In the genomic region with DNA sequence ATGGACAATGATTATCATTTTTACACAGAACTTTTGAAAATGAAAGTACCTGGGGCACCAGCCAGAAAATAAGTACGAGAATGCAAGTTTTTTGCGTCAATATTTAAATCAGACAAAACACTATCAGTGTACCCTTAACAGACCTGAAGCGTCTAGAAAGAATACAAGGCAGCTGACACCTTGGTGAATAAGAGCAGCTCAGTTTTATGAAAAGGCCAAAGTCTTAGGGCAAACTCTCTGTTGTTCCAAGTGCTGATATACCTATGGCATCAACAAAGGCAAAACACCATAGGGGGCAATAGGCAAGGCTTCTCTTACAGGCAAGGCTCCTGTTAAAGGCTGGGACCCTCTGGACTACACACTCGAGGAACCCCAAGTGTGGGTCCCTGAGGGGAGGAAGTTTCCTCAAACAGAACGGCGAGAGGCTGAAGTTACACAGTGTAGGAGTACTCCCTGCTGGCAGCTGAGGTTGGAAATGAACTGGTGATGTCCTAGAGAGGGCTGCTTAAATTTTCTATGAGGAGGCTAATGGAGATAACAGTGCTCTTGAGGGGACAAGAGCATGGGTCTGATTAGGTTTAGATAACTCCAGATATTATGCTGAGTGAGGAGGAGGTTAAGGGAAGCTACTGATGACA, we compare ENCODE assay signal across 18 cellular contexts.
DNase-seq lines count a peak whose midpoint lies in the region; ATAC-seq lines count a peak whose summit lies in the region.
"Had no signal": no experiment of that assay in that cellular context is flagged by ENCODE, and none has a peak within 500 bp of the region (broad histone marks: within the 10 kb centered on the region; RNA-seq: fewer than 3 reads in every experiment).

No MANE protein-coding gene starts in this region.

- H2AFZ ChIP-seq in GM23248, result 0 out of 2 replicates have a peak overlapping the region, but pooled peaks have one; percentile 27

- H3K4me3 ChIP-seq in GM23248 (no peak overlapping the region), adipocyte (ENCODE audit: low read length) (peak overlapping the region; percentile 71), right cardiac atrium (ENCODE audit: low read length) (peak overlapping the region; percentile 30)
- H3K4me3 ChIP-seq: HAP-1 had no signal

- peaks cover 0 to 2% of the 10 kb centered on the region in 2 donors for H3K4me1 Mint-ChIP-seq in stimulated activated naive B cell treated with anti-CD40 and anti-IgM and Interleukin-4, amounts not matched to agents 10 μg/mL and 1 μg/mL and 100 μg/mL, for 72 hours

- no peaks in the 10 kb centered on the region for H3K9me3 Mint-ChIP-seq in stimulated activated naive B cell treated with anti-CD40 and anti-IgM and Interleukin-4, amounts not matched to agents 10 μg/mL and 1 μg/mL and 100 μg/mL, for 72 hours

- H3K9ac ChIP-seq in GM23248 (no peak overlapping the region), adipocyte (ENCODE audit: low read length) (peak overlapping the region; percentile 75)

- no peaks in the 10 kb centered on the region for H3K9me3 ChIP-seq in GM23248 (ENCODE audit: low read depth)
- H3K9me3 ChIP-seq in adipocyte (ENCODE audit: control insufficient read depth, low read length), result no peaks in the 10 kb centered on the region
- H3K9me3 ChIP-seq in right cardiac atrium (ENCODE audit: control insufficient read depth, low read length), result no peaks in the 10 kb centered on the region
- H3K9me3 ChIP-seq: HAP-1 had no signal

- no peak overlapping the region for H3K27ac ChIP-seq in GM23248
- H3K27ac ChIP-seq in right cardiac atrium (ENCODE audit: low read length), result peak overlapping the region; percentile 76

- peak overlapping the region in 1 of 2 donors; percentile 17 for H3K4me3 Mint-ChIP-seq in stimulated activated naive B cell treated with anti-CD40 and anti-IgM and Interleukin-4, amounts not matched to agents 10 μg/mL and 1 μg/mL and 100 μg/mL, for 72 hours

- H3K4me1 ChIP-seq in GM23248 (ENCODE audit: insufficient read depth), result no peaks in the 10 kb centered on the region
- H3K4me1 ChIP-seq in adipocyte (ENCODE audit: control insufficient read depth, insufficient read depth, low read length), result peaks cover 17% of the 10 kb centered on the region
- H3K4me1 ChIP-seq in right cardiac atrium (ENCODE audit: control insufficient read depth, insufficient read depth, low read length), result peaks cover 6% of the 10 kb centered on the region

- H3F3A ChIP-seq in GM23248 (ENCODE audit: insufficient read depth), result no peaks in the 10 kb centered on the region

- H3K27me3 Mint-ChIP-seq in stimulated activated naive B cell treated with anti-CD40 and anti-IgM and Interleukin-4, amounts not matched to agents 10 μg/mL and 1 μg/mL and 100 μg/mL, for 72 hours, result no peaks in the 10 kb centered on the region

- H3K79me2 ChIP-seq in GM23248 (ENCODE audit: insufficient read depth), result peaks cover 11% of the 10 kb centered on the region

- H3K36me3 Mint-ChIP-seq in stimulated activated naive B cell treated with anti-CD40 and anti-IgM and Interleukin-4, amounts not matched to agents 10 μg/mL and 1 μg/mL and 100 μg/mL, for 72 hours, result peaks cover 0 to 8% of the 10 kb centered on the region in 2 donors

- no peaks in the 10 kb centered on the region for H3K36me3 ChIP-seq in GM23248 (ENCODE audit: low read depth)
- H3K36me3 ChIP-seq in adipocyte (ENCODE audit: control insufficient read depth, insufficient read depth, low read length, severe bottlenecking), result peaks cover 23% of the 10 kb centered on the region
- H3K36me3 ChIP-seq: HAP-1 had no signal

- peak overlapping the region; percentile 51 for H3K27ac Mint-ChIP-seq in stimulated activated naive B cell treated with anti-CD40 and anti-IgM and Interleukin-4, amounts not matched to agents 10 μg/mL and 1 μg/mL and 100 μg/mL, for 72 hours

- DNase-seq in GM23248 (no peak), adipocyte (ENCODE audit: low read depth) (no peak), right cardiac atrium (no peak), G401 (ENCODE audit: low spot score) (no peak), SW 1271 (lab: John Stamatoyannopoulos, UW) (no peak), NK-92 (lab: John Stamatoyannopoulos, UW; ENCODE audit: unreplicated experiment) (no peak), SKM-1 treated with dmso at 0.1 percent for 144 hours (lab: John Stamatoyannopoulos, UW; ENCODE audit: unreplicated experiment) (no peak)
- DNase-seq in stimulated activated naive B cell treated with anti-CD40 and anti-IgM and Interleukin-4, amounts not matched to agents 10 μg/mL and 1 μg/mL and 100 μg/mL, for 72 hours, result no peak
- DNase-seq: activated CD4-positive, CD25-positive, alpha-beta regulatory T cell; activated T-cell treated with anti-CD3 and anti-CD28 coated beads for 4 hours; amniotic stem cell; COR-L47; dorsolateral prefrontal cortex; NCI-H1436 treated with DMSO at 0.1 percent for 48 hours; NCI-H748 treated with DMSO at 0.1 percent for 48 hours; SIG-M5; stimulated activated CD4-positive, alpha-beta T cell treated with anti-CD3 and anti-CD28 coated beads, Interleukin-4, amount 100 ng/mL, for 1 hour had no signal

- H3K27me3 ChIP-seq in GM23248 (replicated peaks; ENCODE audit: insufficient read depth) (no peaks in the 10 kb centered on the region), adipocyte (replicated peaks; ENCODE audit: control insufficient read depth, insufficient read depth, low read length) (no peaks in the 10 kb centered on the region), right cardiac atrium (ENCODE audit: control insufficient read depth, insufficient read depth) (no peaks in the 10 kb centered on the region)
- H3K27me3 ChIP-seq: dorsolateral prefrontal cortex had no signal

- in situ Hi-C loops in GM23248 (cut with MboI) (no loop called here), G401 (cut with HindIII; ENCODE audit: low sequenced_read_pairs) (no loop called here)

- peak overlapping the region; percentile 48 for H3K4me2 ChIP-seq in GM23248 (ENCODE audit: unreplicated experiment)

- WGBS in GM23248 (ENCODE audit: low coverage in 1 of 2, low lambda C conversion rate in 2 of 2, missing lambda C conversion rate in 2 of 2), 2 experiments, result 72 to 75% methylated on average over 6 of the region's 6 CpGs
- WGBS in right cardiac atrium, result 45% methylated on average over 6 of the region's 6 CpGs

- H4K20me1 ChIP-seq in GM23248 (ENCODE audit: insufficient read depth), result no peaks in the 10 kb centered on the region

- intact Hi-C loops in right cardiac atrium (cut with DNase I), result no loop called here

- ATAC-seq in right cardiac atrium, result peak; percentile 80 to 81
- ATAC-seq in stimulated activated naive B cell treated with anti-CD40 and anti-IgM and Interleukin-4, amounts not matched to agents 10 μg/mL and 1 μg/mL and 100 μg/mL, for 72 hours (replicated peaks), result peak; percentile 41 to 53

- H3K9me2 ChIP-seq in GM23248 (ENCODE audit: insufficient read depth), result no peaks in the 10 kb centered on the region
